In the genomic region with DNA sequence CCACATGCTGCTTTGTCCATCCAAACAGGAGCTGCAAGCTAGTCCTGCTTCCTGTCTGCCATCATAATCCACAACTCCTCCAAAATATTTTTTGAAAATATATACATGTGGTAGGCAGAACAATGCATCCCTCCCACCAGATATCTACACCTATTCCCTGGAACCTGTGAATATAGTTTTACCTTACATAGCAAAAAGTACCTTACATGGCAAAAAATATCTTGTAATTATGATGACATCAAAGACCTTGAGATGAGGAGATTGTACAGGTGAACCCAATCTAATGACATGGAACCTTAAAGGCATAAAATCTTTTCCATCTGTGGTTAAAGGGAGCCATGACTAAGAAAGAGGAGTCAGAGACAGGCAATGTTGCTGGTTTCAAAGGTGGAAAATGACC, we compare ENCODE assay signal across 24 cellular contexts. TPM values are rescaled to one million over a fixed set of nuclear protein-coding genes. Genes with fewer than 3 reads are reported as not detected.
"Had no signal": no experiment of that assay in that cellular context is flagged by ENCODE, and none has a peak within 500 bp of the region (broad histone marks: within the 10 kb centered on the region; RNA-seq: fewer than 3 reads in every experiment).

No MANE protein-coding gene starts in this region.

- H3K36me3 Mint-ChIP-seq: memory B cell; naive thymus-derived CD4-positive, alpha-beta T cell had no signal

- DNase-seq: dermis blood vessel endothelial cell; dorsolateral prefrontal cortex; effector CD4-positive, alpha-beta T cell; effector memory CD4-positive, alpha-beta T cell; foreskin keratinocyte; heart left ventricle; hypothalamus; immature natural killer cell; islet precursor cell; kidney; kidney glomerular epithelial cell; left cardiac atrium; left lung; left ventricle myocardium superior; lower lobe of right lung; mesendoderm; midbrain; naive thymus-derived CD4-positive, alpha-beta T cell had no signal

- H3K27me3 Mint-ChIP-seq: memory B cell had no signal

- H3K4me3 Mint-ChIP-seq: immature natural killer cell; memory B cell; naive thymus-derived CD4-positive, alpha-beta T cell had no signal

- H3K79me2 ChIP-seq: hepatocyte had no signal

- H3K27me3 ChIP-seq: esophagus muscularis mucosa, foreskin keratinocyte, gastroesophageal sphincter, hepatocyte, left lung had no signal

- H3K4me3 ChIP-seq: coronary artery, dorsolateral prefrontal cortex, esophagus muscularis mucosa, gastroesophageal sphincter, heart left ventricle, hepatocyte, left lung, lower lobe of right lung had no signal

- ATAC-seq: foreskin keratinocyte; gastroesophageal sphincter; heart left ventricle; left cardiac atrium; left lung; left ventricle myocardium superior; lower lobe of right lung; naive thymus-derived CD4-positive, alpha-beta T cell had no signal

- H3K9me3 ChIP-seq: esophagus muscularis mucosa, gastroesophageal sphincter, left lung, lower lobe of right lung had no signal

- H3K4me1 Mint-ChIP-seq: immature natural killer cell; memory B cell; naive thymus-derived CD4-positive, alpha-beta T cell had no signal

- H3K4me2 ChIP-seq: hepatocyte had no signal

- H3K36me3 ChIP-seq: esophagus muscularis mucosa, gastroesophageal sphincter, heart left ventricle, left lung, lower lobe of right lung had no signal

- H3K9me3 Mint-ChIP-seq: immature natural killer cell had no signal

- H3K27ac ChIP-seq: coronary artery, dorsolateral prefrontal cortex, esophagus muscularis mucosa, foreskin keratinocyte, gastroesophageal sphincter, heart left ventricle, hepatocyte, left lung, lower lobe of right lung had no signal

- H2AFZ ChIP-seq: hepatocyte had no signal

- H3K4me1 ChIP-seq: esophagus muscularis mucosa, foreskin keratinocyte, gastroesophageal sphincter, heart left ventricle, left lung, lower lobe of right lung had no signal

- H3K27ac Mint-ChIP-seq: immature natural killer cell; memory B cell; naive thymus-derived CD4-positive, alpha-beta T cell had no signal

RNA-seq across cellular contexts. Expression of gene RGS17, which starts 15.3 kb away (rescaled TPM):
- total RNA-seq: mononuclear cell had no signal
- polyA plus RNA-seq: naive thymus-derived CD4-positive, alpha-beta T cell had no signal
